In the genomic region with DNA sequence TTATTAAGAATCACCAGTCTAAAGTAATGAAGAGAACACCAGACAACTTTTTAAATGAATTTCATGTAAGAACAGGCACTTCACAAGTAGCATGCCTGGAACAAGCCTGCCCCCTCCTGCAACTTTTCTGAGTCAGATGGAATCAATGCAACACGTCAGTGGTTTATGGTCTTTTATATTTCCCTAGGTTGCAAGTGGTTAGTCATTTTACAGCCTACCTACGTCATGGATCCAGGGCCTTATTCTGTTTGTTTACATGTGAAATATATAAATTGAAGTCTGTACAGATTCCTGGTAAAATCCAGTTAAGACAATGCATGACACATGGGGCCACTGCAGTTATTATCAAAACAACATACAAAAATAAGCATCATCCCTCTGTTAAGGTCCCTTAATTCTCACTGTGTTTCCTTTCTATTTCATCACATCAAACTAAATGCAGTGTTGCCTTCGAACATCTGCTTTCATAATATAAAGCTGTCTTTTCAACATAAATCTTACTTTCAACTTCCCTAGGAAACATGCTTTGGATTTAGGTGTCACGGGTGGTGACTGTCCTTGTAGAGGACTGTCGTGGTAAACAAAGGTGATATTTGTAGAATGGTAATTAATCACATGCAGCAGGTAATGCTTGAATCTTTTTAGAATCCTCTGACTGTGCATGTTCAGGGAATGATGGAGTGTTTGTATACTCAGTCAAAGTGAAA, we compare ENCODE assay signal across 2 cellular contexts.
TF ChIP-seq lines count a peak whose summit lies in the region.

No MANE protein-coding gene starts in this region.

TF ChIP-seq in HEK293, 187 proteins besides CTCF, POLR2A, EP300 and RAD21 (continued from another document):
- TF ChIP-seq, protein P1, sequence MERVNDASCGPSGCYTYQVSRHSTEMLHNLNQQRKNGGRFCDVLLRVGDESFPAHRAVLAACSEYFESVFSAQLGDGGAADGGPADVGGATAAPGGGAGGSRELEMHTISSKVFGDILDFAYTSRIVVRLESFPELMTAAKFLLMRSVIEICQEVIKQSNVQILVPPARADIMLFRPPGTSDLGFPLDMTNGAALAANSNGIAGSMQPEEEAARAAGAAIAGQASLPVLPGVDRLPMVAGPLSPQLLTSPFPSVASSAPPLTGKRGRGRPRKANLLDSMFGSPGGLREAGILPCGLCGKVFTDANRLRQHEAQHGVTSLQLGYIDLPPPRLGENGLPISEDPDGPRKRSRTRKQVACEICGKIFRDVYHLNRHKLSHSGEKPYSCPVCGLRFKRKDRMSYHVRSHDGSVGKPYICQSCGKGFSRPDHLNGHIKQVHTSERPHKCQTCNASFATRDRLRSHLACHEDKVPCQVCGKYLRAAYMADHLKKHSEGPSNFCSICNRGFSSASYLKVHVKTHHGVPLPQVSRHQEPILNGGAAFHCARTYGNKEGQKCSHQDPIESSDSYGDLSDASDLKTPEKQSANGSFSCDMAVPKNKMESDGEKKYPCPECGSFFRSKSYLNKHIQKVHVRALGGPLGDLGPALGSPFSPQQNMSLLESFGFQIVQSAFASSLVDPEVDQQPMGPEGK (tag by site-specific recombination; IDR thresholded peaks at IDR 0.05), result no peak
- TF ChIP-seq SCRT2 (tag by site-specific recombination; IDR thresholded peaks at IDR 0.05), result peak; percentile 78

TF ChIP-seq in WTC11, 78 proteins besides CTCF, POLR2A, EP300 and RAD21 (continued from another document):
- TF ChIP-seq, protein P2, sequence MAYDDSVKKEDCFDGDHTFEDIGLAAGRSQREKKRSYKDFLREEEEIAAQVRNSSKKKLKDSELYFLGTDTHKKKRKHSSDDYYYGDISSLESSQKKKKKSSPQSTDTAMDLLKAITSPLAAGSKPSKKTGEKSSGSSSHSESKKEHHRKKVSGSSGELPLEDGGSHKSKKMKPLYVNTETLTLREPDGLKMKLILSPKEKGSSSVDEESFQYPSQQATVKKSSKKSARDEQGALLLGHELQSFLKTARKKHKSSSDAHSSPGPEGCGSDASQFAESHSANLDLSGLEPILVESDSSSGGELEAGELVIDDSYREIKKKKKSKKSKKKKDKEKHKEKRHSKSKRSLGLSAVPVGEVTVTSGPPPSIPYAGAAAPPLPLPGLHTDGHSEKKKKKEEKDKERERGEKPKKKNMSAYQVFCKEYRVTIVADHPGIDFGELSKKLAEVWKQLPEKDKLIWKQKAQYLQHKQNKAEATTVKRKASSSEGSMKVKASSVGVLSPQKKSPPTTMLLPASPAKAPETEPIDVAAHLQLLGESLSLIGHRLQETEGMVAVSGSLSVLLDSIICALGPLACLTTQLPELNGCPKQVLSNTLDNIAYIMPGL (CRISPR knock-in tag; IDR thresholded peaks at IDR 0.05), result no peak
